10 cellular contexts compared by ENCODE assay signal in the genomic region with DNA sequence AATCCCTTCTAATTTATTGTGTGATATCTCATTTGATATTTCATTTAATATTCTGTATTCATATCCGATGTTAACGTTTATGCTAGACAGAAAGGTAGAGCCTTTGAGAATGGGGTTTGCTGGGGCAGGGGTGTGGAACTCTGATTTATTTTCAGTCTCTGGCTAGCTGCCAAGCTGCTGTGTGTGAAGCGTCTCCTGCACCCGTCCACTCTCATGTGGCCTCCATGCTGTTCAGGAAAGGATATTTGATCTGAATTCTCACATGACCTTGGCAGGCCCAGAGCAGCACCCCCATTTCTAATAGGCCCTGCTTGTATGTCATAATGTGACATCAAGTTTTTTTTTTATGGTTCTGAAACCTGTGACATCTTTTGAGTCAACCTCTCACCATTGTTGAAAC. TPM values are rescaled to one million over a fixed set of nuclear protein-coding genes. Genes with fewer than 3 reads are reported as not detected.
DNase-seq lines count a peak whose midpoint lies in the region; ATAC-seq and TF ChIP-seq lines count a peak whose summit lies in the region.
"Had no signal": no experiment of that assay in that cellular context is flagged by ENCODE, and none has a peak within 500 bp of the region (broad histone marks: within the 10 kb centered on the region; RNA-seq: fewer than 3 reads in every experiment).

No MANE protein-coding gene starts in this region.

- intact Hi-C loops in cardiac septum (cut with DNase I): loop anchor here (5.0 kb wide), 2 partner anchors 82 to 122 kb away; no protein-coding TSS in a partner anchor
- intact Hi-C loops in Right ventricle myocardium inferior (cut with DNase I): loop anchor here (5.0 kb wide), 2 partner anchors 42 to 72 kb away; no protein-coding TSS in a partner anchor

- H3K27ac ChIP-seq in urinary bladder (ENCODE audit: low read depth): no peak overlapping the region

- H3K36me3 ChIP-seq in urinary bladder (ENCODE audit: insufficient read depth): no peaks in the 10 kb centered on the region

- TF ChIP-seq CTCF in fibroblast of mammary gland (conservative IDR thresholded peaks at IDR 0.05; ENCODE audit: control insufficient read depth, insufficient read depth, low read depth, low read length) (no peak), nephron (IDR thresholded peaks at IDR 0.05; ENCODE audit: unreplicated experiment in 3 of 3) (no peak)

- H3K4me3 ChIP-seq in fibroblast of mammary gland (ENCODE audit: control insufficient read depth, low read depth, low read length) (peak overlapping the region; percentile 96), urinary bladder (ENCODE audit: low read depth, low read length) (peak overlapping the region; percentile 74)

- H3K27me3 Mint-ChIP-seq in nephron (ENCODE audit: low read depth): peaks cover 11% of the 10 kb centered on the region

- peaks cover 33% of the 10 kb centered on the region for H3K9me3 Mint-ChIP-seq in nephron

- peak overlapping the region in 2 of 3 experiments; percentile 92 to 93 for H3K27ac Mint-ChIP-seq in nephron

- peaks cover 40% of the 10 kb centered on the region for H3K4me1 Mint-ChIP-seq in nephron

- H3K4me1 ChIP-seq in urinary bladder (ENCODE audit: insufficient read depth): no peaks in the 10 kb centered on the region

- ATAC-seq in Right ventricle myocardium inferior (no peak), GM18858 (IDR thresholded peaks at IDR 0.05; ENCODE audit: unreplicated experiment) (no peak), GM21786 (IDR thresholded peaks at IDR 0.05; ENCODE audit: unreplicated experiment) (no peak)
- ATAC-seq: Panc1 had no signal

- 48% methylated on average over 4 of the region's 4 CpGs for WGBS in urinary bladder

- peak overlapping the region; percentile 80 to 96 (median 88) for H3K4me3 Mint-ChIP-seq in nephron

- peaks cover 38% of the 10 kb centered on the region for H3K36me3 Mint-ChIP-seq in nephron (ENCODE audit: low read depth)

- DNase-seq in cardiac septum (ENCODE audit: low spot score) (peak; percentile 38), Right ventricle myocardium inferior (ENCODE audit: missing footprints) (no peak), fibroblast of mammary gland (ENCODE audit: low read depth) (peak; percentile 70), iPS-NIHi7 (ENCODE audit: extremely low spot score) (no peak)
- DNase-seq: DND-41 had no signal

RNA-seq across cellular contexts. Expression of gene IL1R1, which starts 1.6 kb away (rescaled TPM):
- total RNA-seq in cardiac septum (27.7 TPM), Right ventricle myocardium inferior (26.6 TPM), urinary bladder (34.9 TPM)
- polyA plus RNA-seq in urinary bladder: 72.7 TPM

RNA-seq across cellular contexts. Expression of gene IL1RL2, which starts 42.7 kb away (rescaled TPM):
- total RNA-seq in cardiac septum: 0.35 TPM
- total RNA-seq in Right ventricle myocardium inferior: not detected
- 0.90 TPM for total RNA-seq in urinary bladder
- polyA plus RNA-seq in urinary bladder: 0.33 TPM

Comparison
In these comparisons a context has a peak if more than half of its experiments do, and no peak if none do; other contexts are left out.
1. DNase-seq: peak in cardiac septum (single experiment) and fibroblast of mammary gland (single experiment); none in Right ventricle myocardium inferior (single experiment) and iPS-NIHi7 (single experiment).